ENCODE assay signal across 22 cellular contexts in the genomic region with DNA sequence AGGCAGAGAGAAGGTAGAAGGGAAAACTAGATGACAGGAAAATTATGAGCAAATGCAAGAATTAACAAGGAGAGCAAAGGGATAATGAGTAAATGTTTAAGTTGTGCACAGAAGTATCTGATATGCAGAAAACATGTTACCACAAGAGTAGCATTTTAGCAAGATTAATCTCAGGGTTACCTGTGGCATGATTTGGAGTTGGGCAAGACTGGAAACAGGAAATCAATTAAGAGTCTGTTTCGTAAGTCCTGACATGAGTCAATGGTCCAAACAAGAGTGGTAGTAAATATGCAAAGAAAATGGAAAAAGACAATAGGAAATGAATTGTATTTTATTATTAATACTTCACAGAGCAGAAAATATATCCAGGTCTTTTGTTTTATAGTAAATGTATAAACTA.
"Had no signal": no experiment of that assay in that cellular context is flagged by ENCODE, and none has a peak within 500 bp of the region (broad histone marks: within the 10 kb centered on the region; RNA-seq: fewer than 3 reads in every experiment).

No MANE protein-coding gene starts in this region.

- H3K4me1 ChIP-seq: thyroid gland had no signal

- H3K4me3 ChIP-seq: hepatocyte, thyroid gland had no signal

- H3K36me3 ChIP-seq: thyroid gland, WERI-Rb-1 had no signal

- H3K27ac ChIP-seq: hepatocyte, thyroid gland, WERI-Rb-1 had no signal

- H3K9me3 ChIP-seq: thyroid gland had no signal

- FAIRE-seq: islet of Langerhans had no signal

- H3K4me2 ChIP-seq: hepatocyte had no signal

- H3K79me2 ChIP-seq: hepatocyte had no signal

- H2AFZ ChIP-seq: hepatocyte had no signal

- ATAC-seq: activated naive CD8-positive, alpha-beta T cell treated with anti-CD3 and anti-CD28 coated beads, Interleukin-2, amount 50 U/mL, for 24 hours; left colon had no signal

- DNase-seq: activated CD4-positive, alpha-beta T cell treated with anti-CD3 and anti-CD28 coated beads for 1 hour; activated CD8-positive, alpha-beta memory T cell treated with anti-CD3 and anti-CD28 coated beads for 24 hours; activated CD8-positive, alpha-beta memory T cell treated with anti-CD3 and anti-CD28 coated beads, Interleukin-2, amount 50 U/mL, for 48 hours; activated effector memory CD4-positive, alpha-beta T cell treated with Interleukin-2 at 50 U/mL for 16 hours; activated naive CD4-positive, alpha-beta T cell treated with anti-CD3 and anti-CD28 coated beads, Interleukin-2, amount 10 ng/mL, durations not matched to agents 7 days and 5 days; activated naive CD8-positive, alpha-beta T cell treated with anti-CD3 and anti-CD28 coated beads, Interleukin-2, amount 50 U/mL, for 24 hours; activated T-cell treated with anti-CD3 and anti-CD28 coated beads, Interleukin-2, amount 50 U/mL, for 48 hours; aorta; cerebellar nuclear complex; effector CD8-positive, alpha-beta T cell; left colon; midbrain; nephron progenitor cell; nucleus accumbens; stimulated activated CD4-positive, alpha-beta T cell treated with anti-CD3 and anti-CD28 coated beads, Interleukin-12 subunit alpha, Interleukin-12 subunit beta, amount 100 ng/mL, for 4 hours; stimulated activated CD4-positive, alpha-beta T cell treated with anti-CD3 and anti-CD28 coated beads, Interleukin-1b, Interleukin-23, amount 100 ng/mL, for 48 hours; stimulated activated CD8-positive, alpha-beta memory T cell treated with anti-CD3 and anti-CD28 coated beads, Interleukin-4, amount 100 ng/mL, for 48 hours; stimulated activated naive CD4-positive, alpha-beta T cell treated with Interleukin-2 at 50 U/mL for 16 hours; thyroid gland; WERI-Rb-1 had no signal
